8 cellular contexts compared by ENCODE assay signal in the genomic region with DNA sequence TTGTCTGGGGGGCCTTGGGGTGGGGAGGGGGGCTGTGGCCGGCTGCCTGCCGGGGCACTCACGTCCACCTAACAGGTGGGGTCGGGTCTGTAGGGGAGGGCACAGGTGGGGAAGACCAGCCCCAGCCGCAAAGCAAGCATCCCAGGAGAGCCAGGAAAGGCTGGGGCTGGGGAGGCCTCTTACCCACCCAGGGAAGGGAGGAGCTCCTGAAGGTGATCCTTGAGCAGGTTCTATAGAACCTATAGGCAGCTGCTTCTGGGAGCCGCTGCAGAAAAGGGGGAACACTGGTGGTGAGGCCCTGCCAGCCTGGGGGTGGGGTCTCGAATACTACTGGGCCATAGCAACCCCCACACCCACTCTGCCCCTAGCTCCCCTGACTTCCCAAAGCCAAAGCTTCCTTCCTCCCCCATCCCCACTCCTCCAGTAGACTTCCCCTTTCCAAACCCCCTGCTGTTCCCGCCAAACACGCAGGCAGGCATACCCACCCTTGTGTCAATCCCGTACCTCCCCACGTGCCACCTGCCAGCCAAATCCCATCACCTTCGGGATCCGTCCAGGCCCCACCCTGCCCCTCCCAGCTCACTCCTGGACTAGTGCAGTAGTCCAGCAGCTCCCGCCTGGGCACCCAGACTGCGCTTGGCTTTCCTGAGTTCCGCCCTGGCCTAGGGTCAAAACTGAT. TPM values are rescaled to one million over a fixed set of nuclear protein-coding genes. Genes with fewer than 3 reads are reported as not detected.
A peak's percentile ranks its signal among the peaks of the same experiment; 100 is the strongest.
DNase-seq lines count a peak whose midpoint lies in the region; ATAC-seq, FAIRE-seq and TF ChIP-seq lines count a peak whose summit lies in the region.

No MANE protein-coding gene starts in this region.

- ATAC-seq in left colon = peak; percentile 41

- peak overlapping the region; percentile 77 to 80 (median 78) for H3K27ac ChIP-seq in thyroid gland

- H3K4me3 Mint-ChIP-seq in activated CD4-positive, alpha-beta T cell treated with anti-CD3 and anti-CD28 coated beads, Interleukin-2, amount 10 ng/mL, durations not matched to agents 24 days and 14 days = peak overlapping the region; percentile 76
- peak overlapping the region; percentile 76 for H3K4me3 Mint-ChIP-seq in activated naive CD8-positive, alpha-beta T cell

- H3K36me3 ChIP-seq in thyroid gland = no peaks in the 10 kb centered on the region

- no peaks in the 10 kb centered on the region for H3K27me3 Mint-ChIP-seq in activated CD4-positive, alpha-beta T cell treated with anti-CD3 and anti-CD28 coated beads, Interleukin-2, amount 10 ng/mL, durations not matched to agents 24 days and 14 days
- H3K27me3 Mint-ChIP-seq in activated naive CD8-positive, alpha-beta T cell = no peaks in the 10 kb centered on the region

- peak; percentile 63 for DNase-seq in activated CD4-positive, alpha-beta T cell treated with anti-CD3 and anti-CD28 coated beads, Interleukin-2, amount 10 ng/mL, durations not matched to agents 24 days and 14 days
- no peak for DNase-seq in activated CD4-positive, alpha-beta T cell treated with anti-CD3 and anti-CD28 coated beads for 1 hour
- DNase-seq in left colon (peak; percentile 88 to 92), thyroid gland (no peak), GM12891 (ENCODE audit: insufficient read length, low spot score) (no peak), NCI-H748 (lab: John Stamatoyannopoulos, UW; ENCODE audit: unreplicated experiment) (no peak), epidermal melanocyte (ENCODE audit: insufficient read length, low spot score) (no peak)

- peak overlapping the region; percentile 34 for H3K27ac Mint-ChIP-seq in activated CD4-positive, alpha-beta T cell treated with anti-CD3 and anti-CD28 coated beads, Interleukin-2, amount 10 ng/mL, durations not matched to agents 24 days and 14 days
- H3K27ac Mint-ChIP-seq in activated naive CD8-positive, alpha-beta T cell = peak overlapping the region; percentile 64

- TF ChIP-seq POLR2A in thyroid gland (IDR thresholded peaks at IDR 0.05) = no peak
- no peak for TF ChIP-seq POLR2A in GM12891 (IDR thresholded peaks at IDR 0.05; ENCODE audit: low read depth, low read length)

- intact Hi-C loops in activated CD4-positive, alpha-beta T cell treated with anti-CD3 and anti-CD28 coated beads, Interleukin-2, amount 10 ng/mL, durations not matched to agents 24 days and 14 days (cut with micrococcal nuclease) = no loop called here
- intact Hi-C loops in left colon (cut with DNase I, micrococcal nuclease) = no loop called here
- intact Hi-C loops in thyroid gland (cut with DNase I) = no loop called here

- WGBS in thyroid gland, 2 donors = 63 to 74% methylated on average over 12 to 14 of the region's 16 CpGs

- H3K9me3 Mint-ChIP-seq in activated CD4-positive, alpha-beta T cell treated with anti-CD3 and anti-CD28 coated beads, Interleukin-2, amount 10 ng/mL, durations not matched to agents 24 days and 14 days = no peaks in the 10 kb centered on the region
- no peaks in the 10 kb centered on the region for H3K9me3 Mint-ChIP-seq in activated naive CD8-positive, alpha-beta T cell (ENCODE audit: low read depth)

- H3K4me1 ChIP-seq in thyroid gland = peaks cover 33 to 69% of the 10 kb centered on the region in 2 donors

- TF ChIP-seq CTCF in thyroid gland (IDR thresholded peaks at IDR 0.05) = no peak

- no peaks in the 10 kb centered on the region for H3K27me3 ChIP-seq in thyroid gland

- H3K4me1 Mint-ChIP-seq in activated CD4-positive, alpha-beta T cell treated with anti-CD3 and anti-CD28 coated beads, Interleukin-2, amount 10 ng/mL, durations not matched to agents 24 days and 14 days = peaks cover 37% of the 10 kb centered on the region
- H3K4me1 Mint-ChIP-seq in activated naive CD8-positive, alpha-beta T cell (ENCODE audit: low read depth) = peaks cover 45% of the 10 kb centered on the region

- H3K36me3 Mint-ChIP-seq in activated CD4-positive, alpha-beta T cell treated with anti-CD3 and anti-CD28 coated beads, Interleukin-2, amount 10 ng/mL, durations not matched to agents 24 days and 14 days (ENCODE audit: low read depth) = peaks cover 10% of the 10 kb centered on the region
- no peaks in the 10 kb centered on the region for H3K36me3 Mint-ChIP-seq in activated naive CD8-positive, alpha-beta T cell

- FAIRE-seq in GM12891 (lab: Jason Lieb, UNC) = no peak

- no peaks in the 10 kb centered on the region for H3K9me3 ChIP-seq in thyroid gland

- H3K4me3 ChIP-seq in thyroid gland (replicated peaks in 1 of 3) = peak overlapping the region in 1 of 3 donors; percentile 32

TF ChIP-seq in GM12891, 5 proteins besides CTCF, POLR2A, EP300 and RAD21:
- TF ChIP-seq TAF1 (IDR thresholded peaks at IDR 0.05; ENCODE audit: low read depth, low read length) (no peak), POU2F2 (IDR thresholded peaks at IDR 0.05; ENCODE audit: low read depth, low read length) (no peak), PAX5 (IDR thresholded peaks at IDR 0.05; ENCODE audit: insufficient read depth, low read length, severe bottlenecking) (no peak), POLR2AphosphoS5 (IDR thresholded peaks at IDR 0.05; ENCODE audit: low read depth, low read length) (no peak)

RNA-seq across cellular contexts. Expression of gene KLF16, which starts 5.6 kb away (rescaled TPM):
- total RNA-seq in activated CD4-positive, alpha-beta T cell treated with anti-CD3 and anti-CD28 coated beads, Interleukin-2, amount 10 ng/mL, durations not matched to agents 24 days and 14 days = 37.0 and 38.1 TPM in 2 replicates
- 10 to 100 TPM; 30.6 to 35.9 TPM for total RNA-seq in left colon
- total RNA-seq in thyroid gland = 1 to 10 TPM; 1.8 to 6.4 (median 3.4) TPM
- 9.1 TPM for polyA plus RNA-seq in GM12891 (2012; ENCODE audit: low read depth, missing spikeins)

RNA-seq across cellular contexts. Expression of gene REXO1, which starts 9.5 kb away (rescaled TPM):
- 56.3 and 61.4 TPM in 2 replicates for total RNA-seq in activated CD4-positive, alpha-beta T cell treated with anti-CD3 and anti-CD28 coated beads, Interleukin-2, amount 10 ng/mL, durations not matched to agents 24 days and 14 days
- 10 to 100 TPM; 41.9 to 43.0 TPM for total RNA-seq in left colon
- total RNA-seq in thyroid gland = 10 to 100 TPM; 14.0 to 21.8 (median 17.2) TPM
- polyA plus RNA-seq in GM12891 (2012; ENCODE audit: low read depth, missing spikeins) = 19.7 TPM

RNA-seq across cellular contexts. Expression of gene ABHD17A, which starts 27.5 kb away (rescaled TPM):
- total RNA-seq in activated CD4-positive, alpha-beta T cell treated with anti-CD3 and anti-CD28 coated beads, Interleukin-2, amount 10 ng/mL, durations not matched to agents 24 days and 14 days = 104 and 107 TPM in 2 replicates
- total RNA-seq in left colon = 10 to 100 TPM; 61.5 to 63.5 TPM
- total RNA-seq in thyroid gland = 100 to 1,000 TPM in 1 of 4 donors, 10 to 100 TPM in 3; 86.8 to 134 (median 91.4) TPM
- 35.6 TPM for polyA plus RNA-seq in GM12891 (2012; ENCODE audit: low read depth, missing spikeins)

RNA-seq across cellular contexts. Expression of gene ATP8B3, which starts 45.7 kb away (rescaled TPM):
- total RNA-seq in activated CD4-positive, alpha-beta T cell treated with anti-CD3 and anti-CD28 coated beads, Interleukin-2, amount 10 ng/mL, durations not matched to agents 24 days and 14 days = 3.6 and 4.2 TPM in 2 replicates
- under 1 TPM; 0.52 to 0.84 TPM for total RNA-seq in left colon
- total RNA-seq in thyroid gland = 1 to 10 TPM in 3 of 4 donors, not detected in 1; 1.3 to 2.0 (median 1.6) TPM
- polyA plus RNA-seq in GM12891 (2012; ENCODE audit: low read depth, missing spikeins) = 0.86 TPM

RNA-seq across cellular contexts. Expression of gene ADAT3, which starts 47.4 kb away (rescaled TPM):
- total RNA-seq in activated CD4-positive, alpha-beta T cell treated with anti-CD3 and anti-CD28 coated beads, Interleukin-2, amount 10 ng/mL, durations not matched to agents 24 days and 14 days = 8.8 and 10.6 TPM in 2 replicates
- total RNA-seq in left colon (10 to 100 TPM; 19.1 to 29.1 TPM), thyroid gland (10 to 100 TPM in 2 of 4 donors, 1 to 10 TPM in 2; 4.0 to 14.6 (median 8.3) TPM)
- polyA plus RNA-seq in GM12891 (2012; ENCODE audit: low read depth, missing spikeins) = 3.9 TPM

Comparison
In these comparisons a context has a peak if more than half of its experiments do, and no peak if none do; other contexts are left out.
1. DNase-seq: peak in activated CD4-positive, alpha-beta T cell treated with anti-CD3 and anti-CD28 coated beads, Interleukin-2, amount 10 ng/mL, durations not matched to agents 24 days and 14 days (single experiment) and left colon (2 of 2); none in activated CD4-positive, alpha-beta T cell treated with anti-CD3 and anti-CD28 coated beads for 1 hour (single experiment), thyroid gland (0 of 2), GM12891 (single experiment), NCI-H748 (single experiment) and epidermal melanocyte (single experiment).